ENCODE assay signal across 17 cellular contexts in genomic region chr9:128625391-128626145, GRCh38. TPM values are rescaled to one million over a fixed set of nuclear protein-coding genes. Genes with fewer than 3 reads are reported as not detected.
DNase-seq lines count a peak whose midpoint lies in the region; ATAC-seq and TF ChIP-seq lines count a peak whose summit lies in the region.
"Had no signal": no experiment of that assay in that cellular context is flagged by ENCODE, and none has a peak within 500 bp of the region (broad histone marks: within the 10 kb centered on the region; RNA-seq: fewer than 3 reads in every experiment).

No MANE protein-coding gene starts in this region.

- H3K4me1 ChIP-seq in testis: peaks cover 25% of the 10 kb centered on the region

- H3K4me3 Mint-ChIP-seq in T-helper 2 cell treated with Interferon-gamma antibody and Interleukin-4, amounts not matched to agents 5 μg/mL and 100 μg/mL, for 36 hours: no peak overlapping the region

- H3K36me3 Mint-ChIP-seq in T-helper 2 cell treated with Interferon-gamma antibody and Interleukin-4, amounts not matched to agents 5 μg/mL and 100 μg/mL, for 36 hours (ENCODE audit: low read depth): peaks cover 66% of the 10 kb centered on the region

- intact Hi-C loops in testis (cut with DNase I; ENCODE audit: low total_unique reads): no loop called here

- no peaks in the 10 kb centered on the region for H3K27me3 Mint-ChIP-seq in T-helper 2 cell treated with Interferon-gamma antibody and Interleukin-4, amounts not matched to agents 5 μg/mL and 100 μg/mL, for 36 hours (ENCODE audit: low read depth)

- peak overlapping the region; percentile 31 for H3K27ac Mint-ChIP-seq in T-helper 2 cell treated with Interferon-gamma antibody and Interleukin-4, amounts not matched to agents 5 μg/mL and 100 μg/mL, for 36 hours

- WGBS in testis, 2 donors: 44 to 60% methylated on average over 13 to 20 of the region's 20 CpGs

- no peak for ATAC-seq in HG02884 (IDR thresholded peaks at IDR 0.05; ENCODE audit: unreplicated experiment)
- ATAC-seq: K562 had no signal

- H3K9me3 ChIP-seq in testis: no peaks in the 10 kb centered on the region
- H3K9me3 ChIP-seq: Peyer's patch had no signal

- H3K27ac ChIP-seq in VCaP (peak overlapping the region; percentile 52), testis (peak overlapping the region in 1 of 2 donors; percentile 61)
- H3K27ac ChIP-seq: Peyer's patch had no signal

- no peaks in the 10 kb centered on the region for H3K4me1 Mint-ChIP-seq in T-helper 2 cell treated with Interferon-gamma antibody and Interleukin-4, amounts not matched to agents 5 μg/mL and 100 μg/mL, for 36 hours (ENCODE audit: low read depth)

- TF ChIP-seq CTCF in VCaP (conservative IDR thresholded peaks at IDR 0.05): no peak
- TF ChIP-seq CTCF in foreskin fibroblast (IDR thresholded peaks at IDR 0.05; ENCODE audit: low read depth, low read length): no peak
- no peak for TF ChIP-seq CTCF in testis (IDR thresholded peaks at IDR 0.05)

- no peaks in the 10 kb centered on the region for H3K9me3 Mint-ChIP-seq in T-helper 2 cell treated with Interferon-gamma antibody and Interleukin-4, amounts not matched to agents 5 μg/mL and 100 μg/mL, for 36 hours

- H3K4me3 ChIP-seq in foreskin fibroblast (ENCODE audit: low read depth in 1 of 2, low read length in 2 of 2): no peak overlapping the region
- no peak overlapping the region for H3K4me3 ChIP-seq in testis
- H3K4me3 ChIP-seq: K562, Peyer's patch had no signal

- no peaks in the 10 kb centered on the region for H3K36me3 ChIP-seq in testis (ENCODE audit: low read depth, missing control alignments)

- no peak for DNase-seq in T-helper 2 cell treated with Interferon-gamma antibody and Interleukin-4, amounts not matched to agents 5 μg/mL and 100 μg/mL, for 36 hours (ENCODE audit: low spot score)
- DNase-seq in T-helper 2 cell (no peak), foreskin fibroblast (peak; percentile 26 to 56), testis (peak; percentile 64), SHP77 (lab: John Stamatoyannopoulos, UW) (no peak), OCI-M2 (lab: John Stamatoyannopoulos, UW; ENCODE audit: unreplicated experiment) (no peak)
- DNase-seq: activated CD4-positive, alpha-beta T cell treated with anti-CD3 and anti-CD28 coated beads for 4 hours; cerebellar nuclear complex; HCEC 1CT; hippocampal formation; NCI-H1436 treated with DMSO at 0.1 percent for 48 hours; stimulated activated CD4-positive, alpha-beta T cell treated with anti-CD3 and anti-CD28 coated beads, Interleukin-1b, Interleukin-23, amount 100 ng/mL, for 48 hours; stimulated activated CD8-positive, alpha-beta memory T cell treated with anti-CD3 and anti-CD28 coated beads, Interleukin-4, amount 100 ng/mL, for 48 hours had no signal

- TF ChIP-seq POLR2A in testis (IDR thresholded peaks at IDR 0.05): no peak

- no peaks in the 10 kb centered on the region for H3K27me3 ChIP-seq in testis
- H3K27me3 ChIP-seq: Peyer's patch had no signal

RNA-seq across cellular contexts. Expression of gene DYNC2I2, which starts 31.1 kb away (rescaled TPM):
- 10 to 100 TPM; 78.4 to 96.7 TPM for total RNA-seq in testis
- polyA plus RNA-seq in testis (ENCODE audit: insufficient read depth, low read depth, low replicate concordance): 102 TPM

Comparison
In these comparisons a context has a peak if more than half of its experiments do, and no peak if none do; other contexts are left out.
1. DNase-seq: peak in foreskin fibroblast (2 of 2) and testis (single experiment); none in T-helper 2 cell treated with Interferon-gamma antibody and Interleukin-4, amounts not matched to agents 5 μg/mL and 100 μg/mL, for 36 hours (single experiment), T-helper 2 cell (0 of 5), SHP77 (0 of 2) and OCI-M2 (single experiment).